6 cellular contexts compared by ENCODE assay signal in the genomic region with DNA sequence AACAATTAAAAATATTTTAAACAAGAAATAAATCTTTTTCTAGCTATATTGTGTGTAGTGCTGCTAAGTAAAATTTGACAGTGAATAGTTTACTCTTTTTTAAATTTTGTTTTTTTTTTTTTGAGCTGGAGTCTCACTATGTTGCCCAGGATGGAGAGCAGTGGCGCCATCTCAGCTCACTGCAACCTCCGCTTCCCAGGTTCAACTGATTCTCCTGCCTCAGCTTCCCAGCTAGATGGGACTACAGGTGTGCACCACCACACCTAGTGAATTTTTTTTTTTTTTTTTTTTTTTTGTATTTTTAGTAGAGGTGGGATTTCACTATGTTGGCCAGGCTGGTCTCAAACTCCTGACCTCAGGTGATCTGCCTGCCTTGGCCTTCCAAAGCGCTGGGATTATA.
DNase-seq lines count a peak whose midpoint lies in the region; ATAC-seq, FAIRE-seq and TF ChIP-seq lines count a peak whose summit lies in the region.
"Not testable (repeated sequence)": the region's sequence is repeated elsewhere in the genome, so short reads cannot be mapped to it uniquely, and the experiment has no call there.

No MANE protein-coding gene starts in this region.

- TF ChIP-seq RAD21 in K562 (CRISPR knock-in tag; conservative IDR thresholded peaks at IDR 0.05 in 1 of 2, IDR thresholded peaks at IDR 0.05 in 1 of 2); HepG2 (CRISPR knock-in tag; IDR thresholded peaks at IDR 0.05): not testable (repeated sequence)

- not testable (repeated sequence) for ATAC-seq in WTC11; K562; HepG2; memory B cell (ENCODE audit: low read depth); natural killer cell

- not testable (repeated sequence) for DNase-seq in WTC11 (ENCODE audit: low spot score); K562 (ENCODE audit: extremely low read depth in 1 of 4, low spot score in 3 of 4); HepG2 (ENCODE audit: low spot score); memory B cell (ENCODE audit: low spot score in 2 of 2); natural killer cell

- peaks cover 15% of the 10 kb centered on the region; the same call in 2 of the 3 replicates for H3K79me2 ChIP-seq in K562 (ENCODE audit: control insufficient read depth, insufficient read depth, low read length)
- H3K79me2 ChIP-seq in HepG2 (ENCODE audit: insufficient read depth, low read length): not testable (repeated sequence)

- not testable (repeated sequence) for H3K4me3 Mint-ChIP-seq in WTC11, memory B cell, natural killer cell

- not testable (repeated sequence) for H3K27ac Mint-ChIP-seq in WTC11
- peak overlapping the region; percentile 6 for H3K27ac Mint-ChIP-seq in memory B cell
- peak overlapping the region; percentile 1 to 19 for H3K27ac Mint-ChIP-seq in natural killer cell

- not testable (repeated sequence) for H2AFZ ChIP-seq in K562 (ENCODE audit: low read depth, low read length); HepG2 (ENCODE audit: low read length)

- H3K27me3 ChIP-seq in K562 (ENCODE audit: control insufficient read depth in 2 of 2, insufficient read depth in 2 of 2, low read length in 2 of 2); HepG2 (ENCODE audit: control insufficient read depth in 1 of 2, insufficient read depth in 2 of 2, low read length in 2 of 2): not testable (repeated sequence)

- POLR2A ChIA-PET in HEK293 (lab: Yijun Ruan, JAX) (interaction anchor here (0.6 to 0.9 kb wide), 2 partner anchors 67 to 76 kb away, joined by 3 read pairs; partner anchors contain the start of gene CD2AP), WTC11 (lab: Charles Lee) (interaction anchor here (1.0 kb wide), 1 partner anchor 10 kb away, joined by 5 read pairs; no protein-coding TSS in a partner anchor), K562 (lab: Yijun Ruan, JAX) (interaction anchor here (0.8 kb wide), 1 partner anchor 136 kb away, joined by 3 read pairs; no protein-coding TSS in a partner anchor)
- POLR2A ChIA-PET in HepG2 (lab: Yijun Ruan, JAX): not testable (repeated sequence)

- H3K4me1 ChIP-seq in HEK293 (ENCODE audit: control insufficient read depth, insufficient read depth, low read length); K562 (replicated peaks in 1 of 2; ENCODE audit: control insufficient read depth in 2 of 2, insufficient read depth in 2 of 2, low read length in 2 of 2); HepG2 (ENCODE audit: insufficient read depth, low read length): not testable (repeated sequence)

- H4K20me1 ChIP-seq in K562 (replicated peaks; ENCODE audit: control insufficient read depth, insufficient read depth, low read length); HepG2 (ENCODE audit: insufficient read depth, low read length): not testable (repeated sequence)

- BruUV-seq in K562 (replicated peaks; lab: Mats Ljungman, UMichigan); HepG2 (replicated peaks; lab: Mats Ljungman, UMichigan): not testable (repeated sequence)

- not testable (repeated sequence) for H3K4me3 ChIP-seq in HEK293 (ENCODE audit: low read depth, low read length); K562; HepG2 (replicated peaks in 1 of 3; ENCODE audit: insufficient read depth in 1 of 3, low read depth in 2 of 3, low read length in 3 of 3)

- H3K9me3 Mint-ChIP-seq in WTC11: peaks cover 51% of the 10 kb centered on the region
- H3K9me3 Mint-ChIP-seq in memory B cell, natural killer cell: not testable (repeated sequence)

- TF ChIP-seq POLR2A in K562 (conservative IDR thresholded peaks at IDR 0.05); HepG2 (IDR thresholded peaks at IDR 0.05; ENCODE audit: insufficient read depth in 1 of 2, low read depth in 2 of 2, low read length in 2 of 2): not testable (repeated sequence)

- H3K27ac ChIP-seq in HEK293 (ENCODE audit: extremely low read depth, low read depth, low read length); K562 (ENCODE audit: extremely low read depth, low read depth, low read length); HepG2 (ENCODE audit: extremely low read length, insufficient read depth, low read length): not testable (repeated sequence)

- not testable (repeated sequence) for H3K9me1 ChIP-seq in K562 (ENCODE audit: control insufficient read depth, insufficient read depth, low read length)

- TF ChIP-seq EP300 in K562 (IDR thresholded peaks at IDR 0.05; ENCODE audit: low read length); HepG2 (IDR thresholded peaks at IDR 0.05; ENCODE audit: low read depth in 2 of 2, low read length in 2 of 2); HepG2 (CRISPR knock-in tag; IDR thresholded peaks at IDR 0.05; ENCODE audit: borderline replicate concordance): not testable (repeated sequence)

- 100% methylated on average over 3 of the region's 3 CpGs for WGBS in K562 (ENCODE audit: insufficient coverage, low coverage, missing lambda C conversion rate)
- WGBS in HepG2 (ENCODE audit: low lambda C conversion rate): 97% methylated on average over 3 of the region's 3 CpGs

- not testable (repeated sequence) for H3K27me3 Mint-ChIP-seq in WTC11 (ENCODE audit: low read depth); memory B cell; natural killer cell (ENCODE audit: low read depth in 2 of 2)

- intact Hi-C loops in K562 (cut with micrococcal nuclease): loop anchor here (5.0 kb wide), 1 partner anchor 141 kb away; no protein-coding TSS in a partner anchor
- intact Hi-C loops in HepG2 (cut with micrococcal nuclease; ENCODE audit: unreplicated experiment); natural killer cell (cut with micrococcal nuclease): not testable (repeated sequence)

- not testable (repeated sequence) for FAIRE-seq in K562 (lab: Jason Lieb, UNC); HepG2 (lab: Jason Lieb, UNC)

- not testable (repeated sequence) for H3K4me2 ChIP-seq in K562 (ENCODE audit: insufficient read depth, low read length); HepG2 (ENCODE audit: low read depth, low read length)

- H3K9me3 ChIP-seq in HEK293 (ENCODE audit: control insufficient read depth, insufficient read depth, low read depth, low read length); K562 (replicated peaks; ENCODE audit: control insufficient read depth, insufficient read depth, low read depth, low read length); HepG2 (ENCODE audit: low read length): not testable (repeated sequence)

- H3K9ac ChIP-seq in K562 (ENCODE audit: insufficient read depth in 1 of 2, low read depth in 2 of 2, low read length in 2 of 2); HepG2 (ENCODE audit: insufficient read depth, low read depth, low read length): not testable (repeated sequence)

- not testable (repeated sequence) for H3K4me1 Mint-ChIP-seq in WTC11, memory B cell
- H3K4me1 Mint-ChIP-seq in natural killer cell: peaks cover 5 to 19% of the 10 kb centered on the region in 2 donors

- in situ Hi-C loops in K562 (cut with MboI); HepG2 (cut with HindIII; ENCODE audit: extremely low pct_ligation_motif_present, low pct_unique_long_range_greater_than_20kb): not testable (repeated sequence)

- TF ChIP-seq CTCF in HEK293 (tag by site-specific recombination; IDR thresholded peaks at IDR 0.05); WTC11 (IDR thresholded peaks at IDR 0.05); K562 (IDR thresholded peaks at IDR 0.05 in 2 of 3, conservative IDR thresholded peaks at IDR 0.05 in 1 of 3; ENCODE audit: insufficient read depth in 2 of 3, low read depth in 1 of 3, low read length in 3 of 3); HepG2 (CRISPR knock-in tag; IDR thresholded peaks at IDR 0.05); natural killer cell (IDR thresholded peaks at IDR 0.05): not testable (repeated sequence)

- H3K36me3 Mint-ChIP-seq in WTC11 (peaks cover 68% of the 10 kb centered on the region), memory B cell (peaks cover 38% of the 10 kb centered on the region)
- not testable (repeated sequence) for H3K36me3 Mint-ChIP-seq in natural killer cell

- H3K36me3 ChIP-seq in HEK293 (ENCODE audit: control insufficient read depth in 2 of 2, insufficient read depth in 1 of 2, low read length in 2 of 2): peaks cover 4 to 15% of the 10 kb centered on the region in 2 experiments; a peak in 2 of 3 replicates
- H3K36me3 ChIP-seq in K562 (ENCODE audit: control insufficient read depth, insufficient read depth, low read length): peaks cover 14% of the 10 kb centered on the region; the same call in 2 of the 3 replicates
- peaks cover 0 to 22% of the 10 kb centered on the region in 2 experiments; a peak in 2 of 5 replicates for H3K36me3 ChIP-seq in HepG2 (replicated peaks in 1 of 2; ENCODE audit: control insufficient read depth in 1 of 2, insufficient read depth in 2 of 2, low read length in 2 of 2)

- CTCF ChIA-PET in HEK293 (lab: Yijun Ruan, JAX): interaction anchor here (0.6 kb wide), 1 partner anchor 13 kb away, joined by 4 read pairs; no protein-coding TSS in a partner anchor
- CTCF ChIA-PET in WTC11 (lab: Charles Lee); K562 (lab: Yijun Ruan, JAX; ENCODE audit: low intra/inter-chr PET ratio); HepG2 (lab: Yijun Ruan, JAX; ENCODE audit: low intra/inter-chr PET ratio, low total read pairs): not testable (repeated sequence)

TF ChIP-seq in WTC11, 78 proteins besides CTCF, POLR2A, EP300 and RAD21:
- 0 out of 2 replicates have a peak, but pooled peaks have one; percentile 53 for TF ChIP-seq ZNF121 (CRISPR knock-in tag; IDR thresholded peaks at IDR 0.05)

TF ChIP-seq in HepG2, 621 proteins besides CTCF, POLR2A, EP300 and RAD21:
- 0 out of 2 replicates have a peak, but pooled peaks have one; percentile 33 for TF ChIP-seq ZNF121 (CRISPR knock-in tag; IDR thresholded peaks at IDR 0.05)
TF ChIP-seq in HepG2: peak in this region for 1; not testable (repeated sequence) for 620.
